In the genomic region with DNA sequence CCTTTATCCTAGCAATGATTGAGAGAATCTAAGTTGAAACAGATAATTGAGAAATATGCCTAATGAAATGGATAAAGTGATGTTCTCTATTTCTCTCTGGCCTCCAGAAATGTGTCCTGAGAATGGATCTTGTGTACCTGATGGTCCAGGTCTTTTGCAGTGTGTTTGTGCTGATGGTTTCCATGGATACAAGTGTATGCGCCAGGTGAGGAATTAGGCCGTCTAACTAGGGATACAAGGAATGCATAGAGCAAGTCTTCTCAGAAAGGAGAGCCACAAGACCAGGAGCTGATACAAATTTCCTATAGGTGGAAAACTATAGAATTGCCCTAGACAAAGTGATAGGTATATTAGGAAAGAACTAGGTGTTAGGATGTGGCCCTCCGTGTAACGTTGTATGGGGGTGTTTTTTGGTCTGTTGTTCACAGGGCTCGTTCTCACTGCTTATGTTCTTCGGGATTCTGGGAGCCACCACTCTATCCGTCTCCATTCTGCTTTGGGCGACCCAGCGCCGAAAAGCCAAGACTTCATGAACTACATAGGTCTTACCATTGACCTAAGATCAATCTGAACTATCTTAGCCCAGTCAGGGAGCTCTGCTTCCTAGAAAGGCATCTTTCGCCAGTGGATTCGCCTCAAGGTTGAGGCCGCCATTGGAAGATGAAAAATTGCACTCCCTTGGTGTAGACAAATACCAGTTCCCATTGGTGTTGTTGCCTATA, we compare ENCODE assay signal across 7 cellular contexts. TPM values are rescaled to one million over a fixed set of nuclear protein-coding genes. Genes with fewer than 3 reads are reported as not detected.
DNase-seq lines count a peak whose midpoint lies in the region; ATAC-seq and TF ChIP-seq lines count a peak whose summit lies in the region.

No MANE protein-coding gene starts in this region.

- peak overlapping the region; percentile 20 to 75 (median 22) for H3K9ac ChIP-seq in skeletal muscle tissue (ENCODE audit: low read depth in 1 of 3, low read length in 3 of 3)

- in situ Hi-C loops in HAP-1 (cut with MboI; ENCODE audit: low sequenced_read_pairs): no loop called here

- peaks cover 35% of the 10 kb centered on the region for H3K4me1 Mint-ChIP-seq in T-helper 17 cell

- H3K27me3 Mint-ChIP-seq in T-helper 17 cell: no peaks in the 10 kb centered on the region

- peaks cover 7% of the 10 kb centered on the region for H3K36me3 Mint-ChIP-seq in T-helper 17 cell (ENCODE audit: low read depth)

- H3K4me1 ChIP-seq in HAP-1 (peaks cover 30% of the 10 kb centered on the region), skeletal muscle tissue (ENCODE audit: control insufficient read depth in 3 of 3, insufficient read depth in 3 of 3, low read length in 3 of 3) (peaks cover 10 to 23% (median 20%) of the 10 kb centered on the region in 3 donors)

- no peak for TF ChIP-seq CTCF in fibroblast of villous mesenchyme (IDR thresholded peaks at IDR 0.05; ENCODE audit: insufficient read depth, low read depth, low read length)

- DNase-seq in HAP-1 (ENCODE audit: low spot score in 2 of 2) (no peak), T-helper 17 cell (no peak), fibroblast of villous mesenchyme (ENCODE audit: low read depth) (no peak), NCI-H1436 treated with DMSO at 0.1 percent for 48 hours (lab: John Stamatoyannopoulos, UW) (no peak), HT-29 (ENCODE audit: low spot score) (no peak)
- DNase-seq in activated CD4-positive, CD25-positive, alpha-beta regulatory T cell (lab: John Stamatoyannopoulos, UW): no peak

- H3K4me3 Mint-ChIP-seq in T-helper 17 cell: peak overlapping the region; percentile 95

- H3K36me3 ChIP-seq in HAP-1 (replicated peaks) (peaks cover 71% of the 10 kb centered on the region), skeletal muscle tissue (ENCODE audit: control insufficient read depth in 3 of 3, insufficient read depth in 3 of 3, low read length in 3 of 3) (peaks cover 12 to 45% (median 23%) of the 10 kb centered on the region in 3 donors)

- no peaks in the 10 kb centered on the region for H3K9me3 ChIP-seq in HAP-1
- no peaks in the 10 kb centered on the region for H3K9me3 ChIP-seq in T-helper 17 cell (ENCODE audit: control insufficient read depth, low read length, poor library complexity, severe bottlenecking)
- no peaks in the 10 kb centered on the region for H3K9me3 ChIP-seq in skeletal muscle tissue (ENCODE audit: control insufficient read depth in 3 of 3, low read length in 3 of 3)

- H3K27ac ChIP-seq in skeletal muscle tissue (ENCODE audit: low read depth, low read length): no peak overlapping the region

- H3K27ac Mint-ChIP-seq in T-helper 17 cell: peak overlapping the region; percentile 95

- H3K27me3 ChIP-seq in HAP-1 (ENCODE audit: low read depth) (no peaks in the 10 kb centered on the region), skeletal muscle tissue (ENCODE audit: control insufficient read depth in 3 of 3, insufficient read depth in 3 of 3, low read length in 3 of 3) (no peaks in the 10 kb centered on the region)

- H3K4me3 ChIP-seq in HAP-1 (peak overlapping the region; percentile 68), fibroblast of villous mesenchyme (ENCODE audit: low read depth, low read length) (peak overlapping the region; percentile 85), skeletal muscle tissue (ENCODE audit: low read length in 3 of 3) (peak overlapping the region; percentile 13 to 82 (median 60))

- ATAC-seq in T-helper 17 cell: no peak

RNA-seq across cellular contexts. Expression of a gene that starts 0.6 kb away (rescaled TPM):
- 10 to 100 TPM; 27.2 to 30.0 TPM for total RNA-seq in T-helper 17 cell
- total RNA-seq in fibroblast of villous mesenchyme: 32.4 and 43.8 TPM in 2 replicates
- 28.2 TPM for total RNA-seq in skeletal muscle tissue
- total RNA-seq in HT-29 (2014; rRNA removed; shearing (Covaris generic)): 78.5 and 88.5 TPM in 2 replicates

RNA-seq across cellular contexts. Expression of a gene that starts 4.5 kb away (rescaled TPM):
- total RNA-seq in T-helper 17 cell: 100 to 1,000 TPM; 147 to 190 TPM
- 20.9 and 25.9 TPM in 2 replicates for total RNA-seq in fibroblast of villous mesenchyme
- 7.8 TPM for total RNA-seq in skeletal muscle tissue
- total RNA-seq in HT-29 (2014; rRNA removed; shearing (Covaris generic)): 48.8 and 55.0 TPM in 2 replicates

RNA-seq across cellular contexts. Expression of a gene that starts 4.7 kb away (rescaled TPM):
- total RNA-seq in T-helper 17 cell: 10 to 100 TPM; 59.7 to 76.8 TPM
- 159 and 166 TPM in 2 replicates for total RNA-seq in fibroblast of villous mesenchyme
- total RNA-seq in skeletal muscle tissue: 172 TPM
- total RNA-seq in HT-29 (2014; rRNA removed; shearing (Covaris generic)): 75.0 and 86.6 TPM in 2 replicates

RNA-seq across cellular contexts. Expression of a gene that starts 46.3 kb away (rescaled TPM):
- total RNA-seq in T-helper 17 cell: under 1 TPM in 1 of 2 donors, not detected in 1; 0.13 TPM
- 0.32 TPM in 1 of 2 replicates, not detected in the other for total RNA-seq in fibroblast of villous mesenchyme
- 0.52 TPM for total RNA-seq in skeletal muscle tissue
- total RNA-seq in HT-29 (2014; rRNA removed; shearing (Covaris generic)): not detected in 2 replicates

RNA-seq across cellular contexts. Expression of a gene that starts 58.7 kb away (rescaled TPM):
- total RNA-seq in T-helper 17 cell (not detected), fibroblast of villous mesenchyme (not detected in 2 replicates), skeletal muscle tissue (under 0.01 TPM)
- total RNA-seq in HT-29 (2014; rRNA removed; shearing (Covaris generic)): not detected in 2 replicates
